Comparison of ENCODE assay signal across 19 cellular contexts in genomic region chr6:75484535-75484934, GRCh38. TPM values are rescaled to one million over a fixed set of nuclear protein-coding genes. Genes with fewer than 3 reads are reported as not detected.
DNase-seq lines count a peak whose midpoint lies in the region; ATAC-seq and TF ChIP-seq lines count a peak whose summit lies in the region.
"Had no signal": no experiment of that assay in that cellular context is flagged by ENCODE, and none has a peak within 500 bp of the region (broad histone marks: within the 10 kb centered on the region; RNA-seq: fewer than 3 reads in every experiment).

No MANE protein-coding gene starts in this region.

- intact Hi-C loops in posterior cingulate gyrus (cut with DNase I): no loop called here

- H3K36me3 Mint-ChIP-seq in progenitor cell of endocrine pancreas (ENCODE audit: insufficient read depth) (no peaks in the 10 kb centered on the region), mesothelial cell of epicardium (no peaks in the 10 kb centered on the region)
- H3K36me3 Mint-ChIP-seq: naive B cell; stimulated activated memory B cell treated with anti-CD40 and anti-IgM and Interleukin-4, amounts not matched to agents 10 μg/mL and 1 μg/mL and 100 μg/mL, for 72 hours had no signal

- TF ChIP-seq CTCF in progenitor cell of endocrine pancreas (IDR thresholded peaks at IDR 0.05; ENCODE audit: unreplicated experiment): no peak
- TF ChIP-seq CTCF in mesothelial cell of epicardium (IDR thresholded peaks at IDR 0.05; ENCODE audit: unreplicated experiment): no peak

- no peaks in the 10 kb centered on the region for H3K9me3 Mint-ChIP-seq in progenitor cell of endocrine pancreas (ENCODE audit: low read depth)
- no peaks in the 10 kb centered on the region for H3K9me3 Mint-ChIP-seq in mesothelial cell of epicardium
- H3K9me3 Mint-ChIP-seq: activated CD4-positive, alpha-beta T cell treated with anti-CD3 and anti-CD28 coated beads, Interleukin-2, amount 10 ng/mL, durations not matched to agents 24 days and 14 days; activated T-cell treated with anti-CD3 and anti-CD28 coated beads, Interleukin-2, amount 50 U/mL, for 72 hours; naive B cell; stimulated activated memory B cell treated with anti-CD40 and anti-IgM and Interleukin-4, amounts not matched to agents 10 μg/mL and 1 μg/mL and 100 μg/mL, for 72 hours had no signal

- H3K27ac Mint-ChIP-seq in progenitor cell of endocrine pancreas: no peak overlapping the region
- H3K27ac Mint-ChIP-seq in mesothelial cell of epicardium: no peak overlapping the region
- H3K27ac Mint-ChIP-seq: activated CD4-positive, alpha-beta T cell treated with anti-CD3 and anti-CD28 coated beads, Interleukin-2, amount 10 ng/mL, durations not matched to agents 24 days and 14 days; activated T-cell treated with anti-CD3 and anti-CD28 coated beads, Interleukin-2, amount 50 U/mL, for 72 hours; naive B cell; stimulated activated memory B cell treated with anti-CD40 and anti-IgM and Interleukin-4, amounts not matched to agents 10 μg/mL and 1 μg/mL and 100 μg/mL, for 72 hours had no signal

- H3K4me3 Mint-ChIP-seq in progenitor cell of endocrine pancreas (ENCODE audit: low read depth) (no peak overlapping the region), mesothelial cell of epicardium (no peak overlapping the region)
- H3K4me3 Mint-ChIP-seq: activated CD4-positive, alpha-beta T cell treated with anti-CD3 and anti-CD28 coated beads, Interleukin-2, amount 10 ng/mL, durations not matched to agents 24 days and 14 days; activated T-cell treated with anti-CD3 and anti-CD28 coated beads, Interleukin-2, amount 50 U/mL, for 72 hours; naive B cell; stimulated activated memory B cell treated with anti-CD40 and anti-IgM and Interleukin-4, amounts not matched to agents 10 μg/mL and 1 μg/mL and 100 μg/mL, for 72 hours had no signal

- no peaks in the 10 kb centered on the region for H3K27me3 Mint-ChIP-seq in progenitor cell of endocrine pancreas
- H3K27me3 Mint-ChIP-seq in mesothelial cell of epicardium (ENCODE audit: low read depth): no peaks in the 10 kb centered on the region

- H3K4me1 Mint-ChIP-seq in progenitor cell of endocrine pancreas (ENCODE audit: low read depth) (peaks cover 6% of the 10 kb centered on the region), mesothelial cell of epicardium (peaks cover 40% of the 10 kb centered on the region)
- H3K4me1 Mint-ChIP-seq: activated CD4-positive, alpha-beta T cell treated with anti-CD3 and anti-CD28 coated beads, Interleukin-2, amount 10 ng/mL, durations not matched to agents 24 days and 14 days; naive B cell; stimulated activated memory B cell treated with anti-CD40 and anti-IgM and Interleukin-4, amounts not matched to agents 10 μg/mL and 1 μg/mL and 100 μg/mL, for 72 hours had no signal

- ATAC-seq in GM18867 (IDR thresholded peaks at IDR 0.05; ENCODE audit: unreplicated experiment) (peak; percentile 81), GM21528 (IDR thresholded peaks at IDR 0.05; ENCODE audit: low FRiP score, unreplicated experiment) (peak; percentile 90), HG03060 (IDR thresholded peaks at IDR 0.05; ENCODE audit: low read depth, unreplicated experiment) (peak; percentile 57), HG03575 (IDR thresholded peaks at IDR 0.05; ENCODE audit: extremely low read depth, insufficient number of reproducible peaks, low FRiP score, unreplicated experiment) (peak; percentile 75)
- ATAC-seq: activated T-cell treated with anti-CD3 and anti-CD28 coated beads, Interleukin-2, amount 50 U/mL, for 72 hours; sciatic nerve; stimulated activated memory B cell treated with anti-CD40 and anti-IgM and Interleukin-4, amounts not matched to agents 10 μg/mL and 1 μg/mL and 100 μg/mL, for 72 hours had no signal

- DNase-seq in progenitor cell of endocrine pancreas (ENCODE audit: low spot score, unreplicated experiment) (no peak), posterior cingulate gyrus (no peak), AML-193 (lab: John Stamatoyannopoulos, UW) (no peak), mesothelial cell of epicardium (ENCODE audit: low spot score in 2 of 2, unreplicated experiment in 2 of 2) (no peak)
- DNase-seq: activated CD4-positive, alpha-beta T cell treated with anti-CD3 and anti-CD28 coated beads, Interleukin-2, amount 10 ng/mL, durations not matched to agents 24 days and 14 days; activated T-cell treated with anti-CD3 and anti-CD28 coated beads, Interleukin-2, amount 50 U/mL, for 72 hours; adrenal gland; colonic mucosa; naive B cell; NCI-H187; NCI-H526 treated with DMSO at 0.1 percent for 48 hours; stimulated activated CD4-positive, alpha-beta T cell treated with anti-CD3 and anti-CD28 coated beads, Interleukin-4, amount 100 ng/mL, for 24 hours; T-helper 2 cell had no signal

RNA-seq across cellular contexts. Expression of gene FILIP1, which starts 9.1 kb away (rescaled TPM):
- total RNA-seq in progenitor cell of endocrine pancreas (0.31 and 0.73 TPM in 2 replicates), mesothelial cell of epicardium (9.7 to 11.3 TPM (median 10.4 TPM) in 3 replicates)
- total RNA-seq: activated CD4-positive, alpha-beta T cell treated with anti-CD3 and anti-CD28 coated beads, Interleukin-2, amount 10 ng/mL, durations not matched to agents 24 days and 14 days had no signal
